Comparison of ENCODE assay signal across 11 cellular contexts in the genomic region with DNA sequence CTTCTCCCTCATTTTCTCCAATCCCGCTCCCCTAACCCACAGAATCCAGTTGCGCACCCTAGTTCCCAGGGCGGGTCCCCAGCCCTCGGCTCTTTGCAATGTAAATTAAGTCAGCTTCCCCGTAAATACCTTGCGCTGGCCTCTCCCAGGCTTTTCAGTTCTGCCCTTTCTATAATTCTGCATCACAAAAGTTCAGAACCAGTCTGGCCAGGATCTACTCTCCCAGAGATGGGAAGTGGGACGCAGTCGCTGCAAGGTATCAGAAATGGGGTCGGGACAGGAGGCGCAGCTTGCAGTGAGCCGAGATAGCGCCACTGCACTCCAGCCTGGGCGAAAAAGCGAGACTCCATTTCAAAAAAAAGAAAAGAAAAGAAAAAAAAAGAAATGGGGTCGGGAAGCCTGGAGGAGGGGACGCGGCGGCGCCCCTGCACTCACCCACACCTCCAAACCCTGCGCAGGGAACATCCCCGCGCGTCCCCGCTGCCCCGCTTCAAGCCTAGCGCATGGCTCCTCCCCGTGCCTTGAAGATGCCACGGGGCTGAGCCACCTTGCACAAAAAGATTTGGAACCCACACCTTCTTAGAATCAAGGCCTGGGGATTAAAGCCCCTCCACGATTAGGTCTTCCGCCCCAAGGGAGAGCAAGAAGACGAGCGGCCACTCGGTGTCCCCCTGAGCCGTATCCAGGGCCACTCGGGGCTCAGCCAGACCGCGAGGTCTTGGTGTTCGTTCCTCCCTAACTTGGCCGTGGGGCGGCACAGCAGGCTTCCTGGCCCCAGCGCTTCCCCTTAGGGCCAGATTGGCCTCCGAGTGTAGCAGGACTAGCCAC. TPM values are rescaled to one million over a fixed set of nuclear protein-coding genes. Genes with fewer than 3 reads are reported as not detected.
DNase-seq lines count a peak whose midpoint lies in the region; ATAC-seq, FAIRE-seq and TF ChIP-seq lines count a peak whose summit lies in the region.
"Had no signal": no experiment of that assay in that cellular context is flagged by ENCODE, and none has a peak within 500 bp of the region (broad histone marks: within the 10 kb centered on the region; RNA-seq: fewer than 3 reads in every experiment).

No MANE protein-coding gene starts in this region.

- H3K9me3 ChIP-seq in WERI-Rb-1 (ENCODE audit: severe bottlenecking), result no peaks in the 10 kb centered on the region

- H3K4me1 Mint-ChIP-seq in Calu3 (ENCODE audit: low read depth, unreplicated experiment) (peaks cover 18% of the 10 kb centered on the region), T-cell (peaks cover 10 to 14% (median 10%) of the 10 kb centered on the region in 3 donors), neural crest cell (peaks cover 11% of the 10 kb centered on the region)
- H3K4me1 Mint-ChIP-seq in effector memory CD8-positive, alpha-beta T cell (ENCODE audit: low read depth in 2 of 2), result peaks cover 0 to 7% of the 10 kb centered on the region in 2 donors

- intact Hi-C loops in Calu3 (cut with micrococcal nuclease; ENCODE audit: unreplicated experiment), result no loop called here

- ATAC-seq in T-cell (replicated peaks in 1 of 4), result peak; percentile 48 to 78 (median 68)
- ATAC-seq in effector memory CD8-positive, alpha-beta T cell (replicated peaks), result peak; percentile 63
- ATAC-seq: PC-3 had no signal

- peaks cover 22% of the 10 kb centered on the region for H3K27me3 Mint-ChIP-seq in Calu3 (ENCODE audit: unreplicated experiment)
- peaks cover 21 to 29% of the 10 kb centered on the region in 2 donors for H3K27me3 Mint-ChIP-seq in T-cell
- H3K27me3 Mint-ChIP-seq in effector memory CD8-positive, alpha-beta T cell, result peaks cover 15 to 24% of the 10 kb centered on the region in 2 donors
- peaks cover 55% of the 10 kb centered on the region for H3K27me3 Mint-ChIP-seq in neural crest cell (ENCODE audit: low read depth)

- DNase-seq in Calu3 (peak; percentile 28), T-cell (peak in 7 of 34 experiments; percentile 4 to 17 (median 5)), neural crest cell (ENCODE audit: low read depth, low spot score) (no peak), NCI-H1048 (lab: John Stamatoyannopoulos, UW) (no peak), mesenteric fat pad (ENCODE audit: low spot score) (no peak), D721Med (ENCODE audit: insufficient read length, low spot score) (no peak), WERI-Rb-1 (no peak)
- no peak for DNase-seq in effector memory CD8-positive, alpha-beta T cell
- DNase-seq: PC-3 had no signal

- TF ChIP-seq CTCF in Calu3 (IDR thresholded peaks at IDR 0.05; ENCODE audit: unreplicated experiment) (no peak), neural crest cell (conservative IDR thresholded peaks at IDR 0.05) (no peak), D721Med (IDR thresholded peaks at IDR 0.05; ENCODE audit: insufficient read depth, missing control alignments) (no peak), WERI-Rb-1 (IDR thresholded peaks at IDR 0.05; ENCODE audit: low read depth, low read length) (no peak)

- no peaks in the 10 kb centered on the region for H3K9me3 Mint-ChIP-seq in Calu3 (ENCODE audit: low read depth, unreplicated experiment)
- no peaks in the 10 kb centered on the region for H3K9me3 Mint-ChIP-seq in T-cell
- no peaks in the 10 kb centered on the region for H3K9me3 Mint-ChIP-seq in effector memory CD8-positive, alpha-beta T cell
- H3K9me3 Mint-ChIP-seq in neural crest cell, result peaks cover 2% of the 10 kb centered on the region

- H3K4me3 Mint-ChIP-seq in Calu3 (ENCODE audit: low read depth, unreplicated experiment) (peak overlapping the region; percentile 9), T-cell (peak overlapping the region; percentile 57 to 63 (median 61)), neural crest cell (peak overlapping the region; percentile 78)
- peak overlapping the region; percentile 41 to 61 for H3K4me3 Mint-ChIP-seq in effector memory CD8-positive, alpha-beta T cell

- H3K4me3 ChIP-seq in WERI-Rb-1 (ENCODE audit: low read depth, low read length), result no peak overlapping the region

- H3K27ac Mint-ChIP-seq in Calu3 (ENCODE audit: unreplicated experiment) (no peak overlapping the region), T-cell (no peak overlapping the region), neural crest cell (ENCODE audit: unreplicated experiment) (no peak overlapping the region)
- no peak overlapping the region for H3K27ac Mint-ChIP-seq in effector memory CD8-positive, alpha-beta T cell

- H3K36me3 ChIP-seq in WERI-Rb-1, result no peaks in the 10 kb centered on the region

- CTCF ChIA-PET in Calu3 (lab: Charles Lee) (no interaction called here), T-cell (lab: Charles Lee) (no interaction called here)

- BruUV-seq in Calu3 (replicated peaks; lab: Mats Ljungman, UMichigan), result no TSS peak

- POLR2A ChIA-PET in T-cell (lab: Charles Lee), result no interaction called here

- H3K36me3 Mint-ChIP-seq in Calu3 (ENCODE audit: insufficient read depth, unreplicated experiment) (peaks cover 13% of the 10 kb centered on the region), T-cell (no peaks in the 10 kb centered on the region), neural crest cell (ENCODE audit: low read depth) (no peaks in the 10 kb centered on the region)
- H3K36me3 Mint-ChIP-seq in effector memory CD8-positive, alpha-beta T cell (ENCODE audit: insufficient read depth), result peaks cover 5% of the 10 kb centered on the region

- no peak overlapping the region for H3K27ac ChIP-seq in WERI-Rb-1

- FAIRE-seq in D721Med (lab: Jason Lieb, UNC), result no peak
- FAIRE-seq: frontal cortex, HTR-8/SVneo had no signal

- H3K27me3 ChIP-seq in WERI-Rb-1 (ENCODE audit: insufficient read depth, low read depth, severe bottlenecking), result no peaks in the 10 kb centered on the region

RNA-seq across cellular contexts. Expression of a gene that starts 27.2 kb away (rescaled TPM):
- total RNA-seq in Calu3 (2022) (not detected in 2 replicates), T-cell (not detected), neural crest cell (0.35 TPM in 1 of 2 replicates, not detected in the other), mesenteric fat pad (not detected)
- total RNA-seq: frontal cortex, PC-3 had no signal

RNA-seq across cellular contexts. Expression of a gene that starts 39.2 kb away (rescaled TPM):
- 157 and 173 TPM in 2 replicates for total RNA-seq in Calu3 (2022)
- total RNA-seq in T-cell, result 10 to 100 TPM; 14.6 to 21.0 (median 18.7) TPM
- 3.5 and 6.4 TPM in 2 replicates for total RNA-seq in neural crest cell
- 55.5 TPM for total RNA-seq in mesenteric fat pad

RNA-seq across cellular contexts. Expression of a gene that starts 57.0 kb away (rescaled TPM):
- 67.6 and 74.1 TPM in 2 replicates for total RNA-seq in Calu3 (2022)
- 100 to 1,000 TPM in 2 of 5 donors, 10 to 100 TPM in 3; 39.9 to 130 (median 94.8) TPM for total RNA-seq in T-cell
- 6.7 and 7.2 TPM in 2 replicates for total RNA-seq in neural crest cell
- total RNA-seq in mesenteric fat pad, result 11.0 TPM

Comparison
In these comparisons a context has a peak if more than half of its experiments do, and no peak if none do; other contexts are left out.
1. H3K4me3 Mint-ChIP-seq: peak in every context shown above with its lines; median percentile 78 in neural crest cell; 61 in T-cell; 51 in effector memory CD8-positive, alpha-beta T cell; 9 in Calu3.